In the genomic region with DNA sequence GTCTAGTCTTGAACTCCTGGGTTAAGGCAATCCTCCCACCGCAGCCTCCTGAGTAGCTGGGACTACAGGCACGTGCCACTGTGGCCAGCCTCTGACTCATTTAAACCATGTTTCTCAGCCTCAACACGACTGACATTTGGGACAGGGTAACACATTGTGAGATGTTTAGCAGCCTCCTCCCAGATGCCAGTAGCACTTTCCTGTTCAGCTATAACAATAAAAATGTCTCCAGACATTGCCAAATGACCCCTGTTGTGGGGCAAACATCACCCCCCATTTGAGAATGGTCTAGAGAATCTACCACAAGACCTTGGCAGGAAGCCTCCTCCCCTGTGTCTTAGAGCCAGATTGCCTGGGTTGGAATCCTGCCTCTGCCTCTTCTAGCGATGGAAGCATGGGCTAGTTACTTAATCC, we compare ENCODE assay signal across 8 cellular contexts. TPM values are rescaled to one million over a fixed set of nuclear protein-coding genes. Genes with fewer than 3 reads are reported as not detected.
DNase-seq lines count a peak whose midpoint lies in the region; ATAC-seq and TF ChIP-seq lines count a peak whose summit lies in the region.

No MANE protein-coding gene starts in this region.

- no peak overlapping the region for H2BK12ac ChIP-seq in neuronal stem cell (ENCODE audit: low read length)

- no peaks in the 10 kb centered on the region for H3K36me3 ChIP-seq in SK-N-SH (replicated peaks in 1 of 2; ENCODE audit: control insufficient read depth in 1 of 2, insufficient read depth in 2 of 2, low read length in 1 of 2)
- no peaks in the 10 kb centered on the region for H3K36me3 ChIP-seq in neuronal stem cell (replicated peaks in 1 of 2; ENCODE audit: control insufficient read depth in 2 of 2, insufficient read depth in 2 of 2, low read length in 2 of 2)

- H3K27me3 ChIP-seq in SK-N-SH (ENCODE audit: insufficient read depth): no peaks in the 10 kb centered on the region
- peaks cover 0 to 5% (median 0%) of the 10 kb centered on the region in 3 experiments for H3K27me3 ChIP-seq in neuronal stem cell (ENCODE audit: control insufficient read depth in 3 of 3, insufficient read depth in 3 of 3, low read depth in 1 of 3, low read length in 3 of 3)

- no peak overlapping the region for H2BK120ac ChIP-seq in neuronal stem cell (ENCODE audit: low read depth, low read length)

- no peaks in the 10 kb centered on the region for H3K79me2 ChIP-seq in SK-N-SH (ENCODE audit: insufficient read depth)

- H2BK5ac ChIP-seq in neuronal stem cell (ENCODE audit: low read length): no peak overlapping the region

- H2AK5ac ChIP-seq in neuronal stem cell (ENCODE audit: low read depth, low read length): no peak overlapping the region

- H4K20me1 ChIP-seq in SK-N-SH (ENCODE audit: insufficient read depth): no peaks in the 10 kb centered on the region

- H3K23ac ChIP-seq in neuronal stem cell (ENCODE audit: low read depth, low read length, poor library complexity): no peak overlapping the region

- DNase-seq in Right ventricle myocardium inferior (ENCODE audit: missing footprints) (no peak), Right ventricle myocardium superior (no peak), SK-N-SH (no peak), fibroblast of mammary gland (ENCODE audit: low read depth) (peak; percentile 80), stromal cell of bone marrow (ENCODE audit: low read depth) (peak; percentile 81), neuronal stem cell (ENCODE audit: low spot score) (no peak), NCI-H1092 (lab: John Stamatoyannopoulos, UW) (no peak)

- intact Hi-C loops in Right ventricle myocardium inferior (cut with DNase I): no loop called here
- intact Hi-C loops in Right ventricle myocardium superior (cut with DNase I): no loop called here

- peaks cover 9% of the 10 kb centered on the region for H3F3A ChIP-seq in SK-N-SH (replicated peaks; ENCODE audit: insufficient read depth)

- H2AFZ ChIP-seq in SK-N-SH (ENCODE audit: low read depth) (no peak overlapping the region), neuronal stem cell (ENCODE audit: low read length) (no peak overlapping the region)

- no peak overlapping the region for H3K4ac ChIP-seq in neuronal stem cell (ENCODE audit: low read length)

- H3K18ac ChIP-seq in neuronal stem cell (ENCODE audit: low read length): no peak overlapping the region

- H4K8ac ChIP-seq in neuronal stem cell (ENCODE audit: low read depth, low read length): no peak overlapping the region

- no peak overlapping the region for H3K14ac ChIP-seq in neuronal stem cell (ENCODE audit: low read length)

- WGBS in SK-N-SH (ENCODE audit: low lambda C conversion rate): 56% methylated on average over 4 of the region's 4 CpGs
- no CpG with 5 or more reads among the region's 4 CpGs for WGBS in neuronal stem cell (ENCODE audit: extremely low coverage in 2 of 2, insufficient read length in 2 of 2, insufficient replicate concordance in 1 of 2), 2 donors

- TF ChIP-seq RAD21 in SK-N-SH (IDR thresholded peaks at IDR 0.05; ENCODE audit: low read length): no peak

- no peak overlapping the region for H2BK15ac ChIP-seq in neuronal stem cell (ENCODE audit: low read length)

- no peaks in the 10 kb centered on the region for H3K9me2 ChIP-seq in SK-N-SH

- H3K79me1 ChIP-seq in neuronal stem cell (ENCODE audit: low read depth, low read length): no peaks in the 10 kb centered on the region

- no peak for TF ChIP-seq EP300 in SK-N-SH (IDR thresholded peaks at IDR 0.05; ENCODE audit: borderline replicate concordance in 1 of 2, low read depth in 1 of 2, low read length in 1 of 2)

- TF ChIP-seq CTCF in SK-N-SH (IDR thresholded peaks at IDR 0.05) (no peak), fibroblast of mammary gland (conservative IDR thresholded peaks at IDR 0.05; ENCODE audit: control insufficient read depth, insufficient read depth, low read depth, low read length) (no peak)

- H3K9ac ChIP-seq in SK-N-SH (no peak overlapping the region), neuronal stem cell (ENCODE audit: low read depth, low read length, poor library complexity) (no peak overlapping the region)

- H4K91ac ChIP-seq in neuronal stem cell (ENCODE audit: low read depth, low read length, poor library complexity): no peak overlapping the region

- CTCF ChIA-PET in SK-N-SH (lab: Yijun Ruan, JAX): interaction anchor here (0.9 to 1.6 kb wide), 3 partner anchors 23 to 31 kb away, joined by 3 to 5 read pairs (median 3); no protein-coding TSS in a partner anchor

- ATAC-seq in Right ventricle myocardium inferior: peak; percentile 26
- no peak for ATAC-seq in Right ventricle myocardium superior (ENCODE audit: poor library complexity)
- ATAC-seq in HG03571 (IDR thresholded peaks at IDR 0.05; ENCODE audit: unreplicated experiment): no peak

- H3K27ac ChIP-seq in SK-N-SH (ENCODE audit: low read depth in 2 of 2, low read length in 1 of 2) (peak overlapping the region; percentile 36 to 57; a peak in 3 of 4 replicates), neuronal stem cell (replicated peaks; ENCODE audit: low read length) (no peak overlapping the region)

- POLR2A ChIA-PET in SK-N-SH (lab: Yijun Ruan, JAX): no interaction called here

- H3K4me3 ChIP-seq in SK-N-SH (ENCODE audit: low read depth in 2 of 2, low read length in 1 of 2) (no peak overlapping the region), fibroblast of mammary gland (ENCODE audit: control insufficient read depth, low read depth, low read length) (no peak overlapping the region), neuronal stem cell (ENCODE audit: low read length in 2 of 2) (no peak overlapping the region)

- H3K4me2 ChIP-seq in SK-N-SH (no peak overlapping the region), neuronal stem cell (ENCODE audit: insufficient read depth, low read length, poor library complexity, severe bottlenecking) (no peak overlapping the region)

- no peaks in the 10 kb centered on the region; a peak in 2 of 4 replicates for H3K4me1 ChIP-seq in SK-N-SH (ENCODE audit: control insufficient read depth in 1 of 2, insufficient read depth in 2 of 2, low read depth in 1 of 2, low read length in 1 of 2)
- peaks cover 0 to 4% of the 10 kb centered on the region in 2 donors for H3K4me1 ChIP-seq in neuronal stem cell (ENCODE audit: control insufficient read depth in 2 of 2, insufficient read depth in 1 of 2, low read depth in 1 of 2, low read length in 2 of 2)

- H3K9me3 ChIP-seq in SK-N-SH (no peaks in the 10 kb centered on the region), neuronal stem cell (replicated peaks in 1 of 2; ENCODE audit: control insufficient read depth in 2 of 2, insufficient read depth in 1 of 2, low read depth in 1 of 2, low read length in 2 of 2) (peaks cover 0 to 3% of the 10 kb centered on the region in 2 donors)

TF ChIP-seq in SK-N-SH, 30 proteins besides CTCF, POLR2A, EP300 and RAD21 (continues in another document):
- TF ChIP-seq MEF2A (IDR thresholded peaks at IDR 0.05; ENCODE audit: borderline replicate concordance, low read depth) (no peak), TEAD4 (IDR thresholded peaks at IDR 0.05; ENCODE audit: borderline replicate concordance, insufficient read depth) (no peak), RXRA (IDR thresholded peaks at IDR 0.05; ENCODE audit: borderline replicate concordance, low read depth) (peak; percentile 64; the same call in 1 of the 2 replicates), JUND (IDR thresholded peaks at IDR 0.05) (peak; percentile 23; the same call in 1 of the 2 replicates), GABPA (IDR thresholded peaks at IDR 0.05; ENCODE audit: low read depth) (no peak), MXI1 (IDR thresholded peaks at IDR 0.05; ENCODE audit: low read depth, low read length) (no peak), FOSL2 (IDR thresholded peaks at IDR 0.05; ENCODE audit: borderline replicate concordance, low read depth) (peak; percentile 22; the same call in 1 of the 2 replicates), TCF12 (IDR thresholded peaks at IDR 0.05) (peak; percentile 91)
- TF ChIP-seq, protein P1, sequence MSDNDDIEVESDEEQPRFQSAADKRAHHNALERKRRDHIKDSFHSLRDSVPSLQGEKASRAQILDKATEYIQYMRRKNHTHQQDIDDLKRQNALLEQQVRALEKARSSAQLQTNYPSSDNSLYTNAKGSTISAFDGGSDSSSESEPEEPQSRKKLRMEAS (IDR thresholded peaks at IDR 0.05; ENCODE audit: low read depth): peak; percentile 30; the same call in 1 of the 2 replicates
- TF ChIP-seq, protein P2, sequence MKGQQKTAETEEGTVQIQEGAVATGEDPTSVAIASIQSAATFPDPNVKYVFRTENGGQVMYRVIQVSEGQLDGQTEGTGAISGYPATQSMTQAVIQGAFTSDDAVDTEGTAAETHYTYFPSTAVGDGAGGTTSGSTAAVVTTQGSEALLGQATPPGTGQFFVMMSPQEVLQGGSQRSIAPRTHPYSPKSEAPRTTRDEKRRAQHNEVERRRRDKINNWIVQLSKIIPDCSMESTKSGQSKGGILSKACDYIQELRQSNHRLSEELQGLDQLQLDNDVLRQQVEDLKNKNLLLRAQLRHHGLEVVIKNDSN (IDR thresholded peaks at IDR 0.05; ENCODE audit: borderline replicate concordance, low read depth): peak; percentile 33; the same call in 1 of the 2 replicates
- TF ChIP-seq, protein P3, sequence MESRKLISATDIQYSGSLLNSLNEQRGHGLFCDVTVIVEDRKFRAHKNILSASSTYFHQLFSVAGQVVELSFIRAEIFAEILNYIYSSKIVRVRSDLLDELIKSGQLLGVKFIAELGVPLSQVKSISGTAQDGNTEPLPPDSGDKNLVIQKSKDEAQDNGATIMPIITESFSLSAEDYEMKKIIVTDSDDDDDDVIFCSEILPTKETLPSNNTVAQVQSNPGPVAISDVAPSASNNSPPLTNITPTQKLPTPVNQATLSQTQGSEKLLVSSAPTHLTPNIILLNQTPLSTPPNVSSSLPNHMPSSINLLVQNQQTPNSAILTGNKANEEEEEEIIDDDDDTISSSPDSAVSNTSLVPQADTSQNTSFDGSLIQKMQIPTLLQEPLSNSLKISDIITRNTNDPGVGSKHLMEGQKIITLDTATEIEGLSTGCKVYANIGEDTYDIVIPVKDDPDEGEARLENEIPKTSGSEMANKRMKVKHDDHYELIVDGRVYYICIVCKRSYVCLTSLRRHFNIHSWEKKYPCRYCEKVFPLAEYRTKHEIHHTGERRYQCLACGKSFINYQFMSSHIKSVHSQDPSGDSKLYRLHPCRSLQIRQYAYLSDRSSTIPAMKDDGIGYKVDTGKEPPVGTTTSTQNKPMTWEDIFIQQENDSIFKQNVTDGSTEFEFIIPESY (IDR thresholded peaks at IDR 0.05; ENCODE audit: borderline replicate concordance, low read depth): no peak

RNA-seq across cellular contexts. Expression of a gene that starts 8.4 kb away (rescaled TPM):
- total RNA-seq in Right ventricle myocardium inferior (4.2 TPM), Right ventricle myocardium superior (5.6 TPM)
- polyA plus RNA-seq in SK-N-SH (2012; rRNA removed): 0.05 and 0.11 TPM in 2 replicates
- polyA plus RNA-seq in SK-N-SH (2012; cell fraction: cytosol; rRNA removed): 0.09 and 0.24 TPM in 2 replicates
- polyA plus RNA-seq in SK-N-SH (2012; cell fraction: nucleus; rRNA removed): 0.02 and 0.06 TPM in 2 replicates
- polyA plus RNA-seq in neuronal stem cell (2013, experiment 1 of 2): 0.03 TPM
- not detected for polyA plus RNA-seq in neuronal stem cell (2013, experiment 2 of 2)

RNA-seq across cellular contexts. Expression of a gene that starts 45.8 kb away (rescaled TPM):
- total RNA-seq in Right ventricle myocardium inferior: 56.7 TPM
- 61.6 TPM for total RNA-seq in Right ventricle myocardium superior
- 1.5 TPM in 2 replicates for polyA plus RNA-seq in SK-N-SH (2012; rRNA removed)
- 0.91 and 1.3 TPM in 2 replicates for polyA plus RNA-seq in SK-N-SH (2012; cell fraction: cytosol; rRNA removed)
- 4.4 and 5.9 TPM in 2 replicates for polyA plus RNA-seq in SK-N-SH (2012; cell fraction: nucleus; rRNA removed)
- polyA plus RNA-seq in neuronal stem cell (2013, experiment 1 of 2): 3.1 TPM
- polyA plus RNA-seq in neuronal stem cell (2013, experiment 2 of 2): 3.1 TPM

Comparison
In these comparisons a context has a peak if more than half of its experiments do, and no peak if none do; other contexts are left out.
1. DNase-seq: peak in fibroblast of mammary gland (single experiment) and stromal cell of bone marrow (single experiment); none in Right ventricle myocardium inferior (single experiment), Right ventricle myocardium superior (single experiment), SK-N-SH (single experiment), neuronal stem cell (single experiment) and NCI-H1092 (single experiment).